21 cellular contexts compared by ENCODE assay signal in the genomic region with DNA sequence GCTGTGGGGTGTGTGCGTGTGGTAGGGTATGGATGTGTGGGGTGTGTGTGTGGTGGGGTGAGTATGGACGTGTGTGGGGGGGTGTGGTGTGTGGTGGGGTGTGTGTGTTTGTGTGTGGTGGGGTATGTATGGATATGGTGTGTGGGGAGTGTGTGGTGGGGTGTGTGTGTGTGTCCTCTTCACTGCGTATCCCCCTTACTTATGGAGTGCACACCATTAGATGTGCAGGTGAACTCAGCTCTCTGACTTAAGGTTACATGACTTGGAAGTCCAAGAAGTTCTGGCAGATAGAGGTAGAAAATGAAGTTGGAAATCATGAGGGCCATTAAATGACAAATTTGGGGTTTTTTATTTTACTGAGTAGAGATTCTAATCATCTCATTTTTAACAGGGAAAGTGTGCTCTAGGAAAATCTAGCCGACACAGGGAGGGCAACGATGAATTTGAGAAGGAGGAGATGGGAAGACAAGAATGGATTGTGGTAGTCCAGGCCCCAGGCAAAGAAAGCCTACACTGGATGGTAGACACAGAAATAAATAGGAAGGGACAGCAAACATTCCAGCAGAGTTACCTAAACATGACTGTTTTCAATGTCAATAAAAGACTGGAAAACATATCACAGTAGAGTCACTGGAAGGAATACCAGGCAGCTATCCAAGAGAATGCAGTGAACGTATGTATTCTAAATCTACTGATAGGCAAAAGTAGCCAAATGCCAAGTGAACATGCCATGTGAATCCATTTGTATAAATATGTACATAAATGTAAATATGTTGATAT.
DNase-seq lines count a peak whose midpoint lies in the region; ATAC-seq and TF ChIP-seq lines count a peak whose summit lies in the region.
"Had no signal": no experiment of that assay in that cellular context is flagged by ENCODE, and none has a peak within 500 bp of the region (broad histone marks: within the 10 kb centered on the region; RNA-seq: fewer than 3 reads in every experiment).

No MANE protein-coding gene starts in this region.

- H3K4ac ChIP-seq in IMR-90 (ENCODE audit: low read depth, low read length): peak overlapping the region; percentile 97

- no peaks in the 10 kb centered on the region for H4K20me1 ChIP-seq in IMR-90 (ENCODE audit: insufficient read depth, low read length)
- H4K20me1 ChIP-seq in osteoblast (ENCODE audit: insufficient read depth, low read length): no peaks in the 10 kb centered on the region

- peak overlapping the region; percentile 78 for H3K18ac ChIP-seq in IMR-90 (ENCODE audit: low read depth, low read length)

- in situ Hi-C loops in IMR-90 (cut with MboI; ENCODE audit: low sequenced_read_pairs): loop anchor here (25.0 kb wide), 1 partner anchor 492 kb away; no protein-coding TSS in a partner anchor

- intact Hi-C loops in IMR-90 (cut with micrococcal nuclease) (no loop called here), left colon (cut with DNase I, micrococcal nuclease) (no loop called here)

- TF ChIP-seq POLR2A in IMR-90 (IDR thresholded peaks at IDR 0.05; ENCODE audit: low read depth, low read length): no peak
- TF ChIP-seq POLR2A in Peyer's patch (IDR thresholded peaks at IDR 0.05): no peak

- H3K36me3 ChIP-seq in IMR-90 (ENCODE audit: control insufficient read depth, insufficient read depth, low read length) (no peaks in the 10 kb centered on the region), osteoblast (ENCODE audit: insufficient read depth, low read length) (peaks cover 57% of the 10 kb centered on the region), Peyer's patch (no peaks in the 10 kb centered on the region)
- H3K36me3 ChIP-seq: right lobe of liver had no signal

- ATAC-seq in IMR-90 (ENCODE audit: low read depth) (peak; percentile 45; the same call in 1 of the 2 replicates), GM18873 (IDR thresholded peaks at IDR 0.05; ENCODE audit: low FRiP score, unreplicated experiment) (no peak), left colon (no peak)
- ATAC-seq: activated T-cell treated with anti-CD3 and anti-CD28 coated beads, Interleukin-2, amount 50 U/mL, for 4 hours; body of pancreas; left lobe of liver; stimulated activated naive B cell treated with anti-CD40 and anti-IgM and Interleukin-4, amounts not matched to agents 10 μg/mL and 1 μg/mL and 100 μg/mL, for 72 hours had no signal

- H2BK5ac ChIP-seq in IMR-90 (ENCODE audit: low read depth, low read length, poor library complexity, severe bottlenecking): peak overlapping the region; percentile 69

- H2AFZ ChIP-seq in IMR-90 (replicated peaks; ENCODE audit: low read length, poor library complexity) (no peak overlapping the region), osteoblast (ENCODE audit: low read length) (no peak overlapping the region)

- H3K4me2 ChIP-seq in IMR-90 (ENCODE audit: low read depth, low read length) (no peak overlapping the region), osteoblast (ENCODE audit: insufficient read depth, low read length) (no peak overlapping the region)

- H3K9ac ChIP-seq in IMR-90 (ENCODE audit: low read depth, low read length): no peak overlapping the region

- TF ChIP-seq CTCF in IMR-90 (conservative IDR thresholded peaks at IDR 0.05; ENCODE audit: low read depth, low read length) (no peak), osteoblast (IDR thresholded peaks at IDR 0.05; ENCODE audit: extremely low read depth, low read depth, low read length) (no peak), coronary artery (IDR thresholded peaks at IDR 0.05) (no peak), Peyer's patch (IDR thresholded peaks at IDR 0.05) (no peak)

- H3K4me3 ChIP-seq in IMR-90 (ENCODE audit: insufficient read depth, low read depth, low read length) (no peak overlapping the region), osteoblast (ENCODE audit: insufficient read depth, low read length) (no peak overlapping the region), coronary artery (no peak overlapping the region), Peyer's patch (no peak overlapping the region)
- H3K4me3 ChIP-seq: body of pancreas, right lobe of liver, tibial artery had no signal

- peaks cover 23% of the 10 kb centered on the region for H3K9me1 ChIP-seq in IMR-90 (ENCODE audit: insufficient read depth, low read length)

- H2AK9ac ChIP-seq in IMR-90 (replicated peaks; ENCODE audit: low read depth, low read length, poor library complexity): no peak overlapping the region

- H3K79me1 ChIP-seq in IMR-90 (ENCODE audit: low read depth in 1 of 2, low read length in 2 of 2): peaks cover 0 to 9% of the 10 kb centered on the region in 2 experiments; a peak in 1 of 4 replicates

- peak overlapping the region; percentile 91 for H2BK120ac ChIP-seq in IMR-90 (ENCODE audit: low read depth, low read length)

- H2BK15ac ChIP-seq in IMR-90 (ENCODE audit: low read depth, low read length): peak overlapping the region; percentile 69; the same call in 2 of the 3 replicates

- peak overlapping the region; percentile 65 for H2BK20ac ChIP-seq in IMR-90 (ENCODE audit: low read depth, low read length)

- peaks cover 10% of the 10 kb centered on the region for H3K4me1 ChIP-seq in IMR-90 (ENCODE audit: control insufficient read depth, insufficient read depth, low read length)
- peaks cover 17% of the 10 kb centered on the region for H3K4me1 ChIP-seq in osteoblast (ENCODE audit: insufficient read depth, low read length)
- H3K4me1 ChIP-seq in Peyer's patch: no peaks in the 10 kb centered on the region
- H3K4me1 ChIP-seq: body of pancreas, right lobe of liver had no signal

- peak overlapping the region; percentile 73 for H4K5ac ChIP-seq in IMR-90 (ENCODE audit: low read depth, low read length)

- TF ChIP-seq RAD21 in IMR-90 (IDR thresholded peaks at IDR 0.05; ENCODE audit: low read length): no peak

- H4K91ac ChIP-seq in IMR-90 (ENCODE audit: insufficient read depth, low read depth, low read length): peak overlapping the region; percentile 71

- H3K79me2 ChIP-seq in osteoblast (ENCODE audit: insufficient read depth, low read length): peaks cover 5% of the 10 kb centered on the region

- H3K27ac ChIP-seq in IMR-90 (ENCODE audit: insufficient read depth, low read length): no peak overlapping the region
- H3K27ac ChIP-seq in osteoblast (ENCODE audit: low read depth, low read length): peak overlapping the region; percentile 24
- H3K27ac ChIP-seq in coronary artery: no peak overlapping the region
- no peak overlapping the region for H3K27ac ChIP-seq in Peyer's patch
- H3K27ac ChIP-seq: body of pancreas, right lobe of liver, tibial artery had no signal

- no peaks in the 10 kb centered on the region for H3K27me3 ChIP-seq in IMR-90 (ENCODE audit: control insufficient read depth, insufficient read depth, low read length)
- H3K27me3 ChIP-seq in osteoblast (ENCODE audit: insufficient read depth, low read length): no peaks in the 10 kb centered on the region
- H3K27me3 ChIP-seq in Peyer's patch: no peaks in the 10 kb centered on the region
- H3K27me3 ChIP-seq: body of pancreas, right lobe of liver, tibial artery had no signal

- H4K8ac ChIP-seq in IMR-90 (ENCODE audit: low read depth in 2 of 2, low read length in 2 of 2): peak overlapping the region in 1 of 2 experiments; percentile 69; a peak in 2 of 4 replicates

- H3K14ac ChIP-seq in IMR-90 (replicated peaks; ENCODE audit: low read depth, low read length): peak overlapping the region; percentile 76

- 0 out of 2 replicates have a peak overlapping the region, but pooled peaks have one; percentile 4 for H3K56ac ChIP-seq in IMR-90 (ENCODE audit: extremely low read depth, insufficient read depth, low read length)

- dilution Hi-C loops in IMR-90 (cut with HindIII; ENCODE audit: low sequenced_read_pairs, unreplicated experiment): no loop called here

- POLR2A ChIA-PET in IMR-90 (lab: Charles Lee; ENCODE audit: unreplicated experiment): no interaction called here

- DNase-seq in EL (peak; percentile 46), IMR-90 (peak; percentile 59), dedifferentiated amniotic fluid mesenchymal stem cell (ENCODE audit: extremely low spot score) (peak; percentile 66), osteoblast (ENCODE audit: insufficient read length, low spot score, missing footprints) (no peak), coronary artery (ENCODE audit: low spot score) (no peak), left colon (no peak), Peyer's patch (no peak)
- DNase-seq: activated CD4-positive, CD25-positive, alpha-beta regulatory T cell treated with anti-CD3 and anti-CD28 coated beads, Interleukin-2, amount 50 U/mL, for 72 hours; activated T-cell treated with anti-CD3 and anti-CD28 coated beads, Interleukin-2, amount 50 U/mL, for 4 hours; body of pancreas; Caco-2; dermis blood vessel endothelial cell; NCI-H1417 treated with DMSO at 0.1 percent for 48 hours; NCI-H2171 treated with DMSO at 0.1 percent for 48 hours; NCI-H748 treated with DMSO at 0.1 percent for 48 hours; right lobe of liver; stimulated activated naive B cell treated with anti-CD40 and anti-IgM and Interleukin-4, amounts not matched to agents 10 μg/mL and 1 μg/mL and 100 μg/mL, for 72 hours; T-helper 9 cell; tibial artery had no signal

- CTCF ChIA-PET in IMR-90 (lab: Yijun Ruan, JAX): no interaction called here

- no TSS peak for BruUV-seq in IMR-90 (replicated peaks; lab: Mats Ljungman, UMichigan)

- peak overlapping the region; percentile 98 for H2AK5ac ChIP-seq in IMR-90 (ENCODE audit: low read depth, low read length)

- WGBS in IMR-90 (ENCODE audit: extremely low coverage in 2 of 2, insufficient read length in 1 of 2), 2 experiments: 60% methylated on average over 3 of the region's 6 CpGs; no CpG with 5 or more reads in 1 of the 2 experiments

- H3K9me3 ChIP-seq in IMR-90 (ENCODE audit: control insufficient read depth, insufficient read depth, low read length) (no peaks in the 10 kb centered on the region), osteoblast (ENCODE audit: low read depth, low read length) (no peaks in the 10 kb centered on the region), Peyer's patch (no peaks in the 10 kb centered on the region)
- H3K9me3 ChIP-seq: body of pancreas, Caco-2, right lobe of liver, tibial artery had no signal

- H3K23ac ChIP-seq in IMR-90 (ENCODE audit: low read depth, low read length): peak overlapping the region; percentile 38; the same call in 1 of the 2 replicates

TF ChIP-seq in IMR-90, 13 proteins besides CTCF, POLR2A, EP300 and RAD21:
- TF ChIP-seq MXI1 (IDR thresholded peaks at IDR 0.05; ENCODE audit: borderline replicate concordance, low read depth, low read length) (no peak), RCOR1 (IDR thresholded peaks at IDR 0.05; ENCODE audit: insufficient replicate concordance, low read length) (no peak), NFE2L2 (IDR thresholded peaks at IDR 0.05; ENCODE audit: low read depth, low read length) (no peak)
- TF ChIP-seq, protein P1, sequence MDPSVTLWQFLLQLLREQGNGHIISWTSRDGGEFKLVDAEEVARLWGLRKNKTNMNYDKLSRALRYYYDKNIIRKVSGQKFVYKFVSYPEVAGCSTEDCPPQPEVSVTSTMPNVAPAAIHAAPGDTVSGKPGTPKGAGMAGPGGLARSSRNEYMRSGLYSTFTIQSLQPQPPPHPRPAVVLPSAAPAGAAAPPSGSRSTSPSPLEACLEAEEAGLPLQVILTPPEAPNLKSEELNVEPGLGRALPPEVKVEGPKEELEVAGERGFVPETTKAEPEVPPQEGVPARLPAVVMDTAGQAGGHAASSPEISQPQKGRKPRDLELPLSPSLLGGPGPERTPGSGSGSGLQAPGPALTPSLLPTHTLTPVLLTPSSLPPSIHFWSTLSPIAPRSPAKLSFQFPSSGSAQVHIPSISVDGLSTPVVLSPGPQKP (IDR thresholded peaks at IDR 0.05; ENCODE audit: borderline replicate concordance, low read depth, low read length): no peak

Comparison
In these comparisons a context has a peak if more than half of its experiments do, and no peak if none do; other contexts are left out.
1. DNase-seq: peak in EL (single experiment), IMR-90 (single experiment) and dedifferentiated amniotic fluid mesenchymal stem cell (single experiment); none in osteoblast (single experiment), coronary artery (single experiment), left colon (0 of 2) and Peyer's patch (0 of 3).